1 cellular context compared by ENCODE assay signal in the genomic region with DNA sequence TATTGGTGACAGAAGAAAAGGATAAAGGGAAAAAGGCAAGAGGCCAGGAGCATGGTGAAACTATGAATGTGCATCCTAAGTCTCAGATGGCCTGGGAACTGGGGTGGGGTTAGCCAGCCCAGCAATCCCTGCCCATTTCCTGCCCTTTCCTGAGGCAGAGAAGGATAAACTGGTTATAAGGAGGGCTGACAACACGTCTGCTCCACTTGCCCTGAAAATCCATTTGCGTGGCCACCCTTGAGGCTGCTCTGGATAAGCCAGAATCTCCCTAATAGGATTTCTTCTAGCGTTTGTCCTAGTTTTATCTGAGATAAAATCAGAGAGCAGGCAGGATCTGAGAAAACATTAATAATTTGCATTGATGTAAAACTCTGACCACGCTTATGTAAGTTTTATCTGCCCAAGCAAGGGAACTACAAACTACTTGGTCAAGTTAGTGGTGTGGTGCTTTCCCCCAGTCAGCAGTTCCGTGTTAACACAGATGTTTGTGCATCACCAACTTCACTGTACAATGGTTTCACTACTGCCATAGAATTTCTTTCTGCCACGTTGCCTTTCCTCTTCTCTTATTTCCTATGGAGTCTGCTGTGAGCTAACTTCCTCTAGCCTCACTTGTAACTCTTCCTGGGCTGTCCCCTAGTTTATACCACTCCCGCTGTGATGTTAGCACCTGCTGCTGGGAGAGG.
A peak's percentile ranks its signal among the peaks of the same experiment; 100 is the strongest.
TF ChIP-seq lines count a peak whose summit lies in the region.

No MANE protein-coding gene starts in this region.

TF ChIP-seq in GM12878, 131 proteins besides CTCF, POLR2A, EP300 and RAD21 (continued from another document and continues in another):
- TF ChIP-seq, protein P1, sequence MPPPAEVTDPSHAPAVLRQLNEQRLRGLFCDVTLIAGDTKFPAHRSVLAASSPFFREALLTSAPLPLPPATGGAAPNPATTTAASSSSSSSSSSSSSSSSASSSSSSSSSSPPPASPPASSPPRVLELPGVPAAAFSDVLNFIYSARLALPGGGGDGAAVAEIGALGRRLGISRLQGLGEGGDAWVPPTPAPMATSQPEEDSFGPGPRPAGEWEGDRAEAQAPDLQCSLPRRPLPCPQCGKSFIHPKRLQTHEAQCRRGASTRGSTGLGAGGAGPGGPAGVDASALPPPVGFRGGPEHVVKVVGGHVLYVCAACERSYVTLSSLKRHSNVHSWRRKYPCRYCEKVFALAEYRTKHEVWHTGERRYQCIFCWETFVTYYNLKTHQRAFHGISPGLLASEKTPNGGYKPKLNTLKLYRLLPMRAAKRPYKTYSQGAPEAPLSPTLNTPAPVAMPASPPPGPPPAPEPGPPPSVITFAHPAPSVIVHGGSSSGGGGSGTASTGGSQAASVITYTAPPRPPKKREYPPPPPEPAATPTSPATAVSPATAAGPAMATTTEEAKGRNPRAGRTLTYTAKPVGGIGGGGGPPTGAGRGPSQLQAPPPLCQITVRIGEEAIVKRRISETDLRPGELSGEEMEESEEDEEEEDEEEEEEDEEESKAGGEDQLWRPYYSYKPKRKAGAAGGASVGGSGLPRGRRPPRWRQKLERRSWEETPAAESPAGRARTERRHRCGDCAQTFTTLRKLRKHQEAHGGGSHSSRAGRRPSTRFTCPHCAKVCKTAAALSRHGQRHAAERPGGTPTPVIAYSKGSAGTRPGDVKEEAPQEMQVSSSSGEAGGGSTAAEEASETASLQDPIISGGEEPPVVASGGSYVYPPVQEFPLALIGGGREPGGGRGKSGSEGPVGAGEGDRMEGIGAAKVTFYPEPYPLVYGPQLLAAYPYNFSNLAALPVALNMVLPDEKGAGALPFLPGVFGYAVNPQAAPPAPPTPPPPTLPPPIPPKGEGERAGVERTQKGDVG (CRISPR knock-in tag; IDR thresholded peaks at IDR 0.05) = no peak
- TF ChIP-seq SIX5 (IDR thresholded peaks at IDR 0.05; ENCODE audit: low read depth, low read length, severe bottlenecking) (no peak), BACH1 (IDR thresholded peaks at IDR 0.05; ENCODE audit: borderline replicate concordance) (no peak), TBL1XR1 (IDR thresholded peaks at IDR 0.05; ENCODE audit: low read depth, low read length) (no peak), DPF2 (IDR thresholded peaks at IDR 0.05) (peak; percentile 61), POLR2AphosphoS5 (IDR thresholded peaks at IDR 0.05; ENCODE audit: low read length) (no peak), RAD51 (IDR thresholded peaks at IDR 0.05) (no peak), PAX5 (IDR thresholded peaks at IDR 0.05; ENCODE audit: borderline replicate concordance, low read depth, low read length) (peak; percentile 72; the same call in 1 of the 2 replicates), POU2F2 (IDR thresholded peaks at IDR 0.05; ENCODE audit: borderline replicate concordance, low read depth, low read length) (peak; percentile 57; the same call in 1 of the 3 replicates), FOXM1 (IDR thresholded peaks at IDR 0.05; ENCODE audit: low read depth, low read length) (no peak), EED (IDR thresholded peaks at IDR 0.05; ENCODE audit: low read depth) (no peak), MYC (IDR thresholded peaks at IDR 0.05; ENCODE audit: insufficient read depth, insufficient read length, insufficient replicate concordance, low read length, severe bottlenecking) (no peak), TARDBP (IDR thresholded peaks at IDR 0.05; ENCODE audit: borderline replicate concordance) (no peak), CREB1 (IDR thresholded peaks at IDR 0.05; ENCODE audit: low read depth) (no peak), SMC3 (IDR thresholded peaks at IDR 0.05; ENCODE audit: borderline replicate concordance, low read length) (no peak), ZNF687 (IDR thresholded peaks at IDR 0.05) (no peak), HDAC6 (IDR thresholded peaks at IDR 0.05; ENCODE audit: unreplicated experiment) (no peak), MEF2B (IDR thresholded peaks at IDR 0.05; ENCODE audit: partially characterized antibody, poor library complexity, severe bottlenecking) (no peak), MYB (IDR thresholded peaks at IDR 0.05; ENCODE audit: borderline replicate concordance, low read depth, low read length) (no peak), RUNX3 (IDR thresholded peaks at IDR 0.05; ENCODE audit: low read length) (peak; percentile 69), CREM (IDR thresholded peaks at IDR 0.05; ENCODE audit: low read depth) (no peak), FOS (IDR thresholded peaks at IDR 0.05; ENCODE audit: borderline replicate concordance, extremely low read depth, insufficient read length) (no peak), KAT2A (conservative IDR thresholded peaks at IDR 0.05; ENCODE audit: control insufficient read depth, low read depth, low read length) (no peak), EZH2 (IDR thresholded peaks at IDR 0.05; ENCODE audit: borderline replicate concordance, control insufficient read depth, low read depth, low read length) (no peak), NR2C1 (IDR thresholded peaks at IDR 0.05) (no peak), ESRRA (IDR thresholded peaks at IDR 0.05; ENCODE audit: low read length) (no peak), TAF1 (IDR thresholded peaks at IDR 0.05; ENCODE audit: borderline replicate concordance, low read depth, low read length) (no peak), CHD2 (IDR thresholded peaks at IDR 0.05; ENCODE audit: borderline replicate concordance, low read depth, low read length) (peak; percentile 21; the same call in 1 of the 2 replicates), STAT3 (IDR thresholded peaks at IDR 0.05; ENCODE audit: low read depth, low read length) (no peak), ZBED1 (IDR thresholded peaks at IDR 0.05; ENCODE audit: borderline replicate concordance) (no peak), MEF2A (IDR thresholded peaks at IDR 0.05; ENCODE audit: insufficient read depth, low read depth, low read length) (no peak), MTA2 (IDR thresholded peaks at IDR 0.05; ENCODE audit: low read depth) (peak; percentile 72), ZNF207 (IDR thresholded peaks at IDR 0.05; ENCODE audit: borderline replicate concordance) (no peak), BHLHE40 (IDR thresholded peaks at IDR 0.05; ENCODE audit: borderline replicate concordance in 1 of 2, low read depth in 2 of 2, low read length in 1 of 2) (peak; percentile 33 to 56; a peak in 2 of 4 replicates), LARP7 (IDR thresholded peaks at IDR 0.05) (no peak), SREBF2 (IDR thresholded peaks at IDR 0.05; ENCODE audit: low read length) (no peak), NFIC (IDR thresholded peaks at IDR 0.05; ENCODE audit: low read depth, low read length) (no peak), ZNF622 (IDR thresholded peaks at IDR 0.05) (no peak), ASH2L (IDR thresholded peaks at IDR 0.05; ENCODE audit: borderline replicate concordance, low read depth) (no peak)
- TF ChIP-seq, protein P2, sequence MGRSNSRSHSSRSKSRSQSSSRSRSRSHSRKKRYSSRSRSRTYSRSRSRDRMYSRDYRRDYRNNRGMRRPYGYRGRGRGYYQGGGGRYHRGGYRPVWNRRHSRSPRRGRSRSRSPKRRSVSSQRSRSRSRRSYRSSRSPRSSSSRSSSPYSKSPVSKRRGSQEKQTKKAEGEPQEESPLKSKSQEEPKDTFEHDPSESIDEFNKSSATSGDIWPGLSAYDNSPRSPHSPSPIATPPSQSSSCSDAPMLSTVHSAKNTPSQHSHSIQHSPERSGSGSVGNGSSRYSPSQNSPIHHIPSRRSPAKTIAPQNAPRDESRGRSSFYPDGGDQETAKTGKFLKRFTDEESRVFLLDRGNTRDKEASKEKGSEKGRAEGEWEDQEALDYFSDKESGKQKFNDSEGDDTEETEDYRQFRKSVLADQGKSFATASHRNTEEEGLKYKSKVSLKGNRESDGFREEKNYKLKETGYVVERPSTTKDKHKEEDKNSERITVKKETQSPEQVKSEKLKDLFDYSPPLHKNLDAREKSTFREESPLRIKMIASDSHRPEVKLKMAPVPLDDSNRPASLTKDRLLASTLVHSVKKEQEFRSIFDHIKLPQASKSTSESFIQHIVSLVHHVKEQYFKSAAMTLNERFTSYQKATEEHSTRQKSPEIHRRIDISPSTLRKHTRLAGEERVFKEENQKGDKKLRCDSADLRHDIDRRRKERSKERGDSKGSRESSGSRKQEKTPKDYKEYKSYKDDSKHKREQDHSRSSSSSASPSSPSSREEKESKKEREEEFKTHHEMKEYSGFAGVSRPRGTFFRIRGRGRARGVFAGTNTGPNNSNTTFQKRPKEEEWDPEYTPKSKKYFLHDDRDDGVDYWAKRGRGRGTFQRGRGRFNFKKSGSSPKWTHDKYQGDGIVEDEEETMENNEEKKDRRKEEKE (IDR thresholded peaks at IDR 0.05) = no peak
- TF ChIP-seq, protein P3, sequence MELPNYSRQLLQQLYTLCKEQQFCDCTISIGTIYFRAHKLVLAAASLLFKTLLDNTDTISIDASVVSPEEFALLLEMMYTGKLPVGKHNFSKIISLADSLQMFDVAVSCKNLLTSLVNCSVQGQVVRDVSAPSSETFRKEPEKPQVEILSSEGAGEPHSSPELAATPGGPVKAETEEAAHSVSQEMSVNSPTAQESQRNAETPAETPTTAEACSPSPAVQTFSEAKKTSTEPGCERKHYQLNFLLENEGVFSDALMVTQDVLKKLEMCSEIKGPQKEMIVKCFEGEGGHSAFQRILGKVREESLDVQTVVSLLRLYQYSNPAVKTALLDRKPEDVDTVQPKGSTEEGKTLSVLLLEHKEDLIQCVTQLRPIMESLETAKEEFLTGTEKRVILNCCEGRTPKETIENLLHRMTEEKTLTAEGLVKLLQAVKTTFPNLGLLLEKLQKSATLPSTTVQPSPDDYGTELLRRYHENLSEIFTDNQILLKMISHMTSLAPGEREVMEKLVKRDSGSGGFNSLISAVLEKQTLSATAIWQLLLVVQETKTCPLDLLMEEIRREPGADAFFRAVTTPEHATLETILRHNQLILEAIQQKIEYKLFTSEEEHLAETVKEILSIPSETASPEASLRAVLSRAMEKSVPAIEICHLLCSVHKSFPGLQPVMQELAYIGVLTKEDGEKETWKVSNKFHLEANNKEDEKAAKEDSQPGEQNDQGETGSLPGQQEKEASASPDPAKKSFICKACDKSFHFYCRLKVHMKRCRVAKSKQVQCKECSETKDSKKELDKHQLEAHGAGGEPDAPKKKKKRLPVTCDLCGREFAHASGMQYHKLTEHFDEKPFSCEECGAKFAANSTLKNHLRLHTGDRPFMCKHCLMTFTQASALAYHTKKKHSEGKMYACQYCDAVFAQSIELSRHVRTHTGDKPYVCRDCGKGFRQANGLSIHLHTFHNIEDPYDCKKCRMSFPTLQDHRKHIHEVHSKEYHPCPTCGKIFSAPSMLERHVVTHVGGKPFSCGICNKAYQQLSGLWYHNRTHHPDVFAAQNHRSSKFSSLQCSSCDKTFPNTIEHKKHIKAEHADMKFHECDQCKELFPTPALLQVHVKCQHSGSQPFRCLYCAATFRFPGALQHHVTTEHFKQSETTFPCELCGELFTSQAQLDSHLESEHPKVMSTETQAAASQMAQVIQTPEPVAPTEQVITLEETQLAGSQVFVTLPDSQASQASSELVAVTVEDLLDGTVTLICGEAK (IDR thresholded peaks at IDR 0.05; ENCODE audit: borderline replicate concordance) = no peak
- TF ChIP-seq, protein P4, sequence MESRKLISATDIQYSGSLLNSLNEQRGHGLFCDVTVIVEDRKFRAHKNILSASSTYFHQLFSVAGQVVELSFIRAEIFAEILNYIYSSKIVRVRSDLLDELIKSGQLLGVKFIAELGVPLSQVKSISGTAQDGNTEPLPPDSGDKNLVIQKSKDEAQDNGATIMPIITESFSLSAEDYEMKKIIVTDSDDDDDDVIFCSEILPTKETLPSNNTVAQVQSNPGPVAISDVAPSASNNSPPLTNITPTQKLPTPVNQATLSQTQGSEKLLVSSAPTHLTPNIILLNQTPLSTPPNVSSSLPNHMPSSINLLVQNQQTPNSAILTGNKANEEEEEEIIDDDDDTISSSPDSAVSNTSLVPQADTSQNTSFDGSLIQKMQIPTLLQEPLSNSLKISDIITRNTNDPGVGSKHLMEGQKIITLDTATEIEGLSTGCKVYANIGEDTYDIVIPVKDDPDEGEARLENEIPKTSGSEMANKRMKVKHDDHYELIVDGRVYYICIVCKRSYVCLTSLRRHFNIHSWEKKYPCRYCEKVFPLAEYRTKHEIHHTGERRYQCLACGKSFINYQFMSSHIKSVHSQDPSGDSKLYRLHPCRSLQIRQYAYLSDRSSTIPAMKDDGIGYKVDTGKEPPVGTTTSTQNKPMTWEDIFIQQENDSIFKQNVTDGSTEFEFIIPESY (IDR thresholded peaks at IDR 0.05) = no peak
- TF ChIP-seq, protein P5, sequence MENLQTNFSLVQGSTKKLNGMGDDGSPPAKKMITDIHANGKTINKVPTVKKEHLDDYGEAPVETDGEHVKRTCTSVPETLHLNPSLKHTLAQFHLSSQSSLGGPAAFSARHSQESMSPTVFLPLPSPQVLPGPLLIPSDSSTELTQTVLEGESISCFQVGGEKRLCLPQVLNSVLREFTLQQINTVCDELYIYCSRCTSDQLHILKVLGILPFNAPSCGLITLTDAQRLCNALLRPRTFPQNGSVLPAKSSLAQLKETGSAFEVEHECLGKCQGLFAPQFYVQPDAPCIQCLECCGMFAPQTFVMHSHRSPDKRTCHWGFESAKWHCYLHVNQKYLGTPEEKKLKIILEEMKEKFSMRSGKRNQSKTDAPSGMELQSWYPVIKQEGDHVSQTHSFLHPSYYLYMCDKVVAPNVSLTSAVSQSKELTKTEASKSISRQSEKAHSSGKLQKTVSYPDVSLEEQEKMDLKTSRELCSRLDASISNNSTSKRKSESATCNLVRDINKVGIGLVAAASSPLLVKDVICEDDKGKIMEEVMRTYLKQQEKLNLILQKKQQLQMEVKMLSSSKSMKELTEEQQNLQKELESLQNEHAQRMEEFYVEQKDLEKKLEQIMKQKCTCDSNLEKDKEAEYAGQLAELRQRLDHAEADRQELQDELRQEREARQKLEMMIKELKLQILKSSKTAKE (IDR thresholded peaks at IDR 0.05; ENCODE audit: low read depth, poor library complexity, severe bottlenecking) = no peak
